Comparison of ENCODE assay signal across 8 cellular contexts in genomic region chr1:179081696-179082307, GRCh38. TPM values are rescaled to one million over a fixed set of nuclear protein-coding genes. Genes with fewer than 3 reads are reported as not detected.
DNase-seq lines count a peak whose midpoint lies in the region; ATAC-seq and TF ChIP-seq lines count a peak whose summit lies in the region.

Gene TOR3A, plus strand, starts transcription at chr1:179082070. Its CDS starts 59 bp downstream, at chr1:179082129.

- peak within 1 kb of the TSS; percentile 68 for H3K27ac ChIP-seq in CD4-positive, alpha-beta T cell (ENCODE audit: low read depth, low read length)

- no peak for TF ChIP-seq CTCF in CD4-positive, alpha-beta T cell (IDR thresholded peaks at IDR 0.05)

- CTCF ChIA-PET in CD4-positive, alpha-beta T cell (lab: Charles Lee) = interaction anchor here (1.6 kb wide), 1 partner anchor 733 kb away, joined by 7 read pairs; no protein-coding TSS in a partner anchor

- DNase-seq in CD4-positive, alpha-beta T cell = peak; percentile 54 to 79 (median 64)
- DNase-seq in NCI-H82 treated with DMSO at 0.1 percent for 48 hours (lab: John Stamatoyannopoulos, UW; ENCODE audit: unreplicated experiment) (peak; percentile 45), medulla oblongata (ENCODE audit: extremely low spot score) (peak; percentile 93)
- peak; percentile 92 for DNase-seq in activated CD8-positive, alpha-beta memory T cell treated with anti-CD3 and anti-CD28 coated beads for 24 hours
- DNase-seq in effector memory CD8-positive, alpha-beta T cell = peak; percentile 66 to 68 (median 68)
- peak; percentile 63 to 75 (median 70) for DNase-seq in stimulated activated CD4-positive, alpha-beta T cell treated with anti-CD3 and anti-CD28 coated beads, TNF-alpha, amount 100 ng/mL, for 48 hours (ENCODE audit: low read depth in 3 of 3)

- H3K9me3 ChIP-seq in CD4-positive, alpha-beta T cell (ENCODE audit: control insufficient read depth, low read length) = no peaks in the 10 kb centered on the region

- intact Hi-C loops in CD4-positive, alpha-beta T cell (cut with DNase I, micrococcal nuclease) = loop anchor here (2.0 to 5.0 kb wide), 11 partner anchors 40 to 730 kb away; partner anchors contain the start of genes FAM20B (in 1 of the 2) and SOAT1 (in 1 of the 2)

- H3K4me1 Mint-ChIP-seq in CD4-positive, alpha-beta T cell (ENCODE audit: low read depth) = peaks cover 32% of the 10 kb centered on the region
- peaks cover 21 to 26% of the 10 kb centered on the region in 2 donors for H3K4me1 Mint-ChIP-seq in effector memory CD8-positive, alpha-beta T cell (ENCODE audit: low read depth in 2 of 2)

- peak within 1 kb of the TSS; percentile 92 for H3K27ac Mint-ChIP-seq in CD4-positive, alpha-beta T cell
- H3K27ac Mint-ChIP-seq in effector memory CD8-positive, alpha-beta T cell = peak within 1 kb of the TSS; percentile 97 to 98

- no peaks in the 10 kb centered on the region for H3K27me3 ChIP-seq in CD4-positive, alpha-beta T cell (ENCODE audit: control insufficient read depth, insufficient read depth, low read length)

- peaks cover 17% of the 10 kb centered on the region for H3K36me3 Mint-ChIP-seq in CD4-positive, alpha-beta T cell (ENCODE audit: low read depth)
- peaks cover 30% of the 10 kb centered on the region for H3K36me3 Mint-ChIP-seq in effector memory CD8-positive, alpha-beta T cell (ENCODE audit: insufficient read depth)

- no peaks in the 10 kb centered on the region for H3K27me3 Mint-ChIP-seq in CD4-positive, alpha-beta T cell
- H3K27me3 Mint-ChIP-seq in effector memory CD8-positive, alpha-beta T cell = no peaks in the 10 kb centered on the region

- ATAC-seq in CD4-positive, alpha-beta T cell (ENCODE audit: poor library complexity) = peak; percentile 32
- ATAC-seq in GM19438 (IDR thresholded peaks at IDR 0.05; ENCODE audit: low read depth, unreplicated experiment) (peak; percentile 83), HG03571 (IDR thresholded peaks at IDR 0.05; ENCODE audit: unreplicated experiment) (peak; percentile 87)
- ATAC-seq in effector memory CD8-positive, alpha-beta T cell (replicated peaks) = peak; percentile 75

- no peaks in the 10 kb centered on the region for H3K9me3 Mint-ChIP-seq in CD4-positive, alpha-beta T cell
- no peaks in the 10 kb centered on the region for H3K9me3 Mint-ChIP-seq in effector memory CD8-positive, alpha-beta T cell

- H3K4me3 Mint-ChIP-seq in CD4-positive, alpha-beta T cell = peak within 1 kb of the TSS; percentile 99
- H3K4me3 Mint-ChIP-seq in effector memory CD8-positive, alpha-beta T cell = peak within 1 kb of the TSS; percentile 99

- POLR2A ChIA-PET in CD4-positive, alpha-beta T cell (lab: Charles Lee) = interaction anchor here (1.0 to 4.3 kb wide), 9 partner anchors 10 to 546 kb away, joined by 3 to 27 read pairs (median 3); partner anchors contain the start of genes AXDND1 and SOAT1

RNA-seq across cellular contexts. Expression of gene TOR3A, which starts in this region (rescaled TPM):
- 10 to 100 TPM; 17.2 TPM for total RNA-seq in CD4-positive, alpha-beta T cell

Comparison
In these comparisons a context has a peak if more than half of its experiments do, and no peak if none do; other contexts are left out.
1. Peak in every context shown above with its lines: DNase-seq, ATAC-seq and H3K27ac ChIP-seq.
2. ATAC-seq: peak in every context shown above with its lines; median percentile 87 in HG03571; 83 in GM19438; 75 in effector memory CD8-positive, alpha-beta T cell; 32 in CD4-positive, alpha-beta T cell.